Comparison of ENCODE assay signal across 1 cellular context in the genomic region with DNA sequence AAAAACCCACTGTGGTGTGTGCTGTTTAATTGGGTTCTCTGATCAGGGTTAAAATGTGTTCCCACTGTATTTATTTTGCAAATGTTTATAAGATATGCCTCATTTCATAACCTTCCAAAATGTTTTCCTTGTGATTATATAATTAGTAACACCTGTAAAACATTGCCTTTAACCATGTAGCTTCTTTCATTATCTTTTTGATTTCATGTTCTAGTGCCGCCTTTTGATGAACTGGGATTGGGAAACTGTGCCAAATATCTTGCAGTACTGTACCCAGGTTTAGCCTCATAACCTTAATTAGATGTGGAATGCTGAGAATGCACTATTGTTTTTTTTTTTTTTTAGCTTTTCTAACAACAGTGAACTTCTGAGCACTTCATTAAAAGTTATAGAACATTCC.
TF ChIP-seq lines count a peak whose summit lies in the region.

No MANE protein-coding gene starts in this region.

TF ChIP-seq in IMR-90, 13 proteins besides CTCF, POLR2A, EP300 and RAD21 (continued from another document):
- TF ChIP-seq, protein P1, sequence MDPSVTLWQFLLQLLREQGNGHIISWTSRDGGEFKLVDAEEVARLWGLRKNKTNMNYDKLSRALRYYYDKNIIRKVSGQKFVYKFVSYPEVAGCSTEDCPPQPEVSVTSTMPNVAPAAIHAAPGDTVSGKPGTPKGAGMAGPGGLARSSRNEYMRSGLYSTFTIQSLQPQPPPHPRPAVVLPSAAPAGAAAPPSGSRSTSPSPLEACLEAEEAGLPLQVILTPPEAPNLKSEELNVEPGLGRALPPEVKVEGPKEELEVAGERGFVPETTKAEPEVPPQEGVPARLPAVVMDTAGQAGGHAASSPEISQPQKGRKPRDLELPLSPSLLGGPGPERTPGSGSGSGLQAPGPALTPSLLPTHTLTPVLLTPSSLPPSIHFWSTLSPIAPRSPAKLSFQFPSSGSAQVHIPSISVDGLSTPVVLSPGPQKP (IDR thresholded peaks at IDR 0.05; ENCODE audit: borderline replicate concordance, low read depth, low read length) = no peak
- TF ChIP-seq BHLHE40 (IDR thresholded peaks at IDR 0.05; ENCODE audit: low read depth, low read length) (no peak), RCOR1 (IDR thresholded peaks at IDR 0.05; ENCODE audit: insufficient replicate concordance, low read length) (no peak), MXI1 (IDR thresholded peaks at IDR 0.05; ENCODE audit: borderline replicate concordance, low read depth, low read length) (no peak), FOS (IDR thresholded peaks at IDR 0.05; ENCODE audit: low read depth, low read length) (no peak), RFX5 (IDR thresholded peaks at IDR 0.05; ENCODE audit: low read depth, low read length) (no peak), MAFK (IDR thresholded peaks at IDR 0.05; ENCODE audit: low read depth, low read length) (no peak), CEBPB (IDR thresholded peaks at IDR 0.05; ENCODE audit: low read depth, low read length) (no peak), MAZ (IDR thresholded peaks at IDR 0.05; ENCODE audit: borderline replicate concordance, low read depth, low read length) (no peak), CHD1 (IDR thresholded peaks at IDR 0.05; ENCODE audit: low read depth, low read length) (no peak), SMC3 (IDR thresholded peaks at IDR 0.05; ENCODE audit: low read depth, low read length) (no peak)
- TF ChIP-seq, protein P2, sequence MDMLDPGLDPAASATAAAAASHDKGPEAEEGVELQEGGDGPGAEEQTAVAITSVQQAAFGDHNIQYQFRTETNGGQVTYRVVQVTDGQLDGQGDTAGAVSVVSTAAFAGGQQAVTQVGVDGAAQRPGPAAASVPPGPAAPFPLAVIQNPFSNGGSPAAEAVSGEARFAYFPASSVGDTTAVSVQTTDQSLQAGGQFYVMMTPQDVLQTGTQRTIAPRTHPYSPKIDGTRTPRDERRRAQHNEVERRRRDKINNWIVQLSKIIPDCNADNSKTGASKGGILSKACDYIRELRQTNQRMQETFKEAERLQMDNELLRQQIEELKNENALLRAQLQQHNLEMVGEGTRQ (IDR thresholded peaks at IDR 0.05; ENCODE audit: low read depth, low read length) = no peak
